In genomic region chr1:233327938-233328660, GRCh38 we compare ENCODE assay signal across 8 cellular contexts. TPM values are rescaled to one million over a fixed set of nuclear protein-coding genes. Genes with fewer than 3 reads are reported as not detected.
DNase-seq lines count a peak whose midpoint lies in the region; ATAC-seq and TF ChIP-seq lines count a peak whose summit lies in the region.

No MANE protein-coding gene starts in this region.

- H3K4me2 ChIP-seq in neural cell (ENCODE audit: low read length) = no peak overlapping the region

- H3F3A ChIP-seq in neural cell (ENCODE audit: insufficient read depth, low read length, poor library complexity, severe bottlenecking) = no peaks in the 10 kb centered on the region

- H3K79me2 ChIP-seq in neural cell (replicated peaks; ENCODE audit: insufficient read depth, low read length) = no peaks in the 10 kb centered on the region

- no peaks in the 10 kb centered on the region for H4K20me1 ChIP-seq in neural cell (ENCODE audit: insufficient read depth)

- H3K9me3 ChIP-seq in HUES6 (ENCODE audit: control insufficient read depth, insufficient read depth, low read depth, low read length) = no peaks in the 10 kb centered on the region
- H3K9me3 ChIP-seq in neural cell (ENCODE audit: low read length) = no peaks in the 10 kb centered on the region
- H3K9me3 ChIP-seq in SJCRH30 (replicated peaks) = no peaks in the 10 kb centered on the region

- peak overlapping the region; percentile 88 for H3K9ac ChIP-seq in HUES6 (ENCODE audit: low read length)
- peak overlapping the region; percentile 64 for H3K9ac ChIP-seq in neural cell (ENCODE audit: low read length)

- peak; percentile 28 for ATAC-seq in GM21447 (IDR thresholded peaks at IDR 0.05; ENCODE audit: unreplicated experiment)
- peak; percentile 29 for ATAC-seq in esophagus mucosa

- H3K27ac ChIP-seq in HUES6 (ENCODE audit: low read depth, low read length) (no peak overlapping the region), neural cell (ENCODE audit: low read length) (no peak overlapping the region), SJCRH30 (no peak overlapping the region)

- no peak overlapping the region for H2AFZ ChIP-seq in neural cell (ENCODE audit: low read depth, low read length)

- peaks cover 6% of the 10 kb centered on the region for H3K4me1 Mint-ChIP-seq in osteocyte (ENCODE audit: unreplicated experiment)

- H3K4me3 ChIP-seq in HUES6 (ENCODE audit: low read depth, low read length) = peak overlapping the region; percentile 83
- H3K4me3 ChIP-seq in neural cell (ENCODE audit: low read length) = peak overlapping the region; percentile 76
- no peak overlapping the region for H3K4me3 ChIP-seq in SJCRH30

- TF ChIP-seq CTCF in neural cell (IDR thresholded peaks at IDR 0.05; ENCODE audit: poor library complexity, severe bottlenecking) (peak; percentile 24), osteocyte (IDR thresholded peaks at IDR 0.05) (no peak)

- no peaks in the 10 kb centered on the region for H3K36me3 Mint-ChIP-seq in osteocyte (ENCODE audit: unreplicated experiment)

- TF ChIP-seq RAD21 in neural cell (conservative IDR thresholded peaks at IDR 0.05) = no peak

- peaks cover 34% of the 10 kb centered on the region for H3K27me3 Mint-ChIP-seq in osteocyte (ENCODE audit: unreplicated experiment)

- H3K36me3 ChIP-seq in HUES6 (ENCODE audit: control insufficient read depth, insufficient read depth, low read length) = no peaks in the 10 kb centered on the region
- H3K36me3 ChIP-seq in neural cell (ENCODE audit: insufficient read depth, low read length) = no peaks in the 10 kb centered on the region
- H3K36me3 ChIP-seq in SJCRH30 = no peaks in the 10 kb centered on the region

- no peaks in the 10 kb centered on the region for H3K9me2 ChIP-seq in neural cell (ENCODE audit: insufficient read depth, low read length)

- H3K9me3 Mint-ChIP-seq in osteocyte (ENCODE audit: unreplicated experiment) = no peaks in the 10 kb centered on the region

- DNase-seq in ELF-1 (ENCODE audit: low read depth, low spot score) (peak; percentile 47), SJCRH30 (no peak), osteocyte (ENCODE audit: extremely low spot score, unreplicated experiment) (no peak)
- DNase-seq in activated CD4-positive, alpha-beta T cell treated with anti-CD3 and anti-CD28 coated beads, Interleukin-2, amount 50 U/mL, for 4 hours = peak; percentile 15 to 19

- H3K4me1 ChIP-seq in HUES6 (ENCODE audit: control insufficient read depth, insufficient read depth, low read length) (peaks cover 14% of the 10 kb centered on the region), SJCRH30 (no peaks in the 10 kb centered on the region)

- no peak for TF ChIP-seq EP300 in neural cell (conservative IDR thresholded peaks at IDR 0.05; ENCODE audit: poor library complexity, severe bottlenecking)

- no peak overlapping the region for H3K27ac Mint-ChIP-seq in osteocyte (ENCODE audit: unreplicated experiment)

- H3K4me3 Mint-ChIP-seq in osteocyte (ENCODE audit: unreplicated experiment) = no peak overlapping the region

- H3K27me3 ChIP-seq in HUES6 (ENCODE audit: control insufficient read depth, insufficient read depth, low read length) = peaks cover 36% of the 10 kb centered on the region
- peaks cover 30% of the 10 kb centered on the region for H3K27me3 ChIP-seq in neural cell (ENCODE audit: insufficient read depth, low read depth, low read length)
- H3K27me3 ChIP-seq in SJCRH30 = 0 out of 2 replicates have a peak, but pooled peaks cover 2% of the 10 kb centered on the region

TF ChIP-seq in neural cell, 6 proteins besides CTCF, POLR2A, EP300 and RAD21:
- TF ChIP-seq POLR2AphosphoS5 (IDR thresholded peaks at IDR 0.05) = no peak
- TF ChIP-seq MXI1 (conservative IDR thresholded peaks at IDR 0.05; ENCODE audit: poor library complexity, severe bottlenecking) = peak; percentile 88

RNA-seq across cellular contexts. Expression of gene MAP3K21, which starts 0.6 kb away (rescaled TPM):
- total RNA-seq in esophagus mucosa (2.6 TPM), osteocyte (0.11 TPM in 1 of 2 replicates, not detected in the other)
- 3.7 and 5.1 TPM in 2 replicates for polyA plus RNA-seq in neural cell
- polyA minus RNA-seq in neural cell = 4.6 and 5.4 TPM in 2 replicates
- not detected in 2 replicates for total RNA-seq in SJCRH30 (2014; rRNA removed; shearing (Covaris generic))

RNA-seq across cellular contexts. Expression of gene PCNX2, which starts 32.6 kb away (rescaled TPM):
- total RNA-seq in esophagus mucosa = 11.5 TPM
- 17.2 and 19.3 TPM in 2 replicates for polyA plus RNA-seq in neural cell
- 160 and 176 TPM in 2 replicates for polyA minus RNA-seq in neural cell
- 3.5 and 4.5 TPM in 2 replicates for total RNA-seq in SJCRH30 (2014; rRNA removed; shearing (Covaris generic))
- total RNA-seq in osteocyte = 17.2 and 20.4 TPM in 2 replicates

Comparison
In these comparisons a context has a peak if more than half of its experiments do, and no peak if none do; other contexts are left out.
1. DNase-seq: peak in ELF-1 (single experiment) and activated CD4-positive, alpha-beta T cell treated with anti-CD3 and anti-CD28 coated beads, Interleukin-2, amount 50 U/mL, for 4 hours (2 of 2); none in SJCRH30 (0 of 2) and osteocyte (single experiment).